15 cellular contexts compared by ENCODE assay signal in genomic region chr13:29548722-29549446, GRCh38. TPM values are rescaled to one million over a fixed set of nuclear protein-coding genes. Genes with fewer than 3 reads are reported as not detected.
A peak's percentile ranks its signal among the peaks of the same experiment; 100 is the strongest.
DNase-seq lines count a peak whose midpoint lies in the region; TF ChIP-seq lines count a peak whose summit lies in the region.
"Had no signal": no experiment of that assay in that cellular context is flagged by ENCODE, and none has a peak within 500 bp of the region (broad histone marks: within the 10 kb centered on the region; RNA-seq: fewer than 3 reads in every experiment).

No MANE protein-coding gene starts in this region.

- no peak overlapping the region for H4K8ac ChIP-seq in mesendoderm (ENCODE audit: low read depth, low read length)

- peaks cover 5% of the 10 kb centered on the region for H3K36me3 ChIP-seq in mesendoderm (ENCODE audit: control insufficient read depth, insufficient read depth, low read length)
- H3K36me3 ChIP-seq in esophagus muscularis mucosa = peaks cover 11 to 55% (median 21%) of the 10 kb centered on the region in 4 donors

- H2BK120ac ChIP-seq in mesendoderm (ENCODE audit: low read depth, low read length) = no peak overlapping the region

- peaks cover 37% of the 10 kb centered on the region for H3K79me1 ChIP-seq in mesendoderm (ENCODE audit: low read length)

- no peak overlapping the region for H4K5ac ChIP-seq in mesendoderm (ENCODE audit: low read length)

- no peak overlapping the region for H3K56ac ChIP-seq in mesendoderm (ENCODE audit: low read length)

- DNase-seq in A172 (ENCODE audit: low spot score) (peak; percentile 8), dermis microvascular lymphatic vessel endothelial cell (ENCODE audit: low read depth in 2 of 2) (peak; percentile 90 to 92), mesendoderm (peak; percentile 89), SK-N-DZ (ENCODE audit: low spot score) (no peak), esophagus muscularis mucosa (ENCODE audit: extremely low spot score) (no peak), retina (no peak), GF-D8 (lab: John Stamatoyannopoulos, UW) (no peak)
- DNase-seq: activated naive CD8-positive, alpha-beta T cell treated with anti-CD3 and anti-CD28 coated beads, Interleukin-2, amount 50 U/mL, for 24 hours; DMS79; NCI-H2107; PC-3 had no signal

- TF ChIP-seq EP300 in Ishikawa (IDR thresholded peaks at IDR 0.05; ENCODE audit: borderline replicate concordance) = no peak
- no peak for TF ChIP-seq EP300 in esophagus muscularis mucosa (IDR thresholded peaks at IDR 0.05)

- no peak for TF ChIP-seq POLR2A in esophagus muscularis mucosa (IDR thresholded peaks at IDR 0.05; ENCODE audit: low read depth)

- H3K4me2 ChIP-seq in mesendoderm (ENCODE audit: low read length) = no peak overlapping the region
- H3K4me2 ChIP-seq: KMS-11 had no signal

- H3K27me3 ChIP-seq in mesendoderm (ENCODE audit: insufficient read depth, low read length, poor library complexity) = no peaks in the 10 kb centered on the region
- no peaks in the 10 kb centered on the region for H3K27me3 ChIP-seq in esophagus muscularis mucosa
- H3K27me3 ChIP-seq: tibial nerve had no signal

- intact Hi-C loops in esophagus muscularis mucosa (cut with DNase I) = no loop called here

- H2BK15ac ChIP-seq in mesendoderm (replicated peaks; ENCODE audit: low read depth) = no peak overlapping the region

- no peak overlapping the region for H2BK5ac ChIP-seq in mesendoderm (ENCODE audit: low read length)

- H3K4ac ChIP-seq in mesendoderm (ENCODE audit: low read depth, low read length) = no peak overlapping the region

- TF ChIP-seq CTCF in esophagus muscularis mucosa (IDR thresholded peaks at IDR 0.05) = no peak

- no peak overlapping the region for H3K27ac ChIP-seq in mesendoderm (ENCODE audit: low read depth, low read length)
- H3K27ac ChIP-seq in esophagus muscularis mucosa (replicated peaks in 1 of 4) = no peak overlapping the region
- H3K27ac ChIP-seq: KMS-11, tibial nerve had no signal

- H3K18ac ChIP-seq in mesendoderm (ENCODE audit: low read length) = no peak overlapping the region

- no peak overlapping the region for H3K23ac ChIP-seq in mesendoderm (ENCODE audit: low read length)

- peaks cover 75% of the 10 kb centered on the region for H3K79me2 ChIP-seq in mesendoderm (ENCODE audit: control insufficient read depth, insufficient read depth, low read length)

- peaks cover 4% of the 10 kb centered on the region for H3K4me1 ChIP-seq in mesendoderm (ENCODE audit: control insufficient read depth, low read depth, low read length)
- peaks cover 0 to 14% (median 1%) of the 10 kb centered on the region in 4 donors for H3K4me1 ChIP-seq in esophagus muscularis mucosa
- H3K4me1 ChIP-seq: tibial nerve had no signal

- H3K9ac ChIP-seq in mesendoderm (ENCODE audit: low read length) = no peak overlapping the region
- H3K9ac ChIP-seq: KMS-11 had no signal

- H3K9me3 ChIP-seq in esophagus muscularis mucosa = no peaks in the 10 kb centered on the region
- H3K9me3 ChIP-seq: tibial nerve had no signal

- H3K4me3 ChIP-seq in mesendoderm (ENCODE audit: low read length) (no peak overlapping the region), esophagus muscularis mucosa (no peak overlapping the region)
- H3K4me3 ChIP-seq: skin epidermis, tibial nerve had no signal

- no CpG with 5 or more reads among the region's 16 CpGs for WGBS in mesendoderm (ENCODE audit: extremely low coverage, insufficient coverage, low lambda C conversion rate)
- WGBS in esophagus muscularis mucosa = 86% methylated on average over 16 of the region's 16 CpGs

- no peak overlapping the region for H2AK5ac ChIP-seq in mesendoderm (ENCODE audit: low read length)

- no peak for TF ChIP-seq RAD21 in Ishikawa (IDR thresholded peaks at IDR 0.05; ENCODE audit: low read depth)

TF ChIP-seq in Ishikawa, 13 proteins besides CTCF, POLR2A, EP300 and RAD21:
- 0 out of 2 replicates have a peak, but pooled peaks have one; percentile 13 for TF ChIP-seq USF1 (IDR thresholded peaks at IDR 0.05)
- no peak for TF ChIP-seq FOXM1 (IDR thresholded peaks at IDR 0.05; ENCODE audit: borderline replicate concordance, low read depth)

RNA-seq across cellular contexts. Expression of gene SLC7A1, which starts 46.6 kb away (rescaled TPM):
- 19.3 and 20.2 TPM in 2 replicates for total RNA-seq in A172 (2014; rRNA removed; shearing (Covaris generic))
- 14.9 and 22.5 TPM in 2 replicates for total RNA-seq in dermis microvascular lymphatic vessel endothelial cell
- polyA plus RNA-seq in mesendoderm (2013, experiment 1 of 2) = 53.2 TPM
- 51.9 TPM for polyA plus RNA-seq in mesendoderm (2013, experiment 2 of 2)
- polyA plus RNA-seq in SK-N-DZ (2014; cell fraction: cytosol; rRNA removed) = 18.3 and 20.5 TPM in 2 replicates
- polyA plus RNA-seq in SK-N-DZ (2014; cell fraction: nucleus; rRNA removed) = 10.8 and 21.7 TPM in 2 replicates
- 10 to 100 TPM; 15.0 to 28.8 (median 21.6) TPM for total RNA-seq in esophagus muscularis mucosa

Comparison
In these comparisons a context has a peak if more than half of its experiments do, and no peak if none do; other contexts are left out.
1. DNase-seq: peak in A172 (single experiment), dermis microvascular lymphatic vessel endothelial cell (2 of 2) and mesendoderm (single experiment); none in SK-N-DZ (single experiment), esophagus muscularis mucosa (single experiment), retina (single experiment) and GF-D8 (single experiment).